22 cellular contexts compared by ENCODE assay signal in the genomic region with DNA sequence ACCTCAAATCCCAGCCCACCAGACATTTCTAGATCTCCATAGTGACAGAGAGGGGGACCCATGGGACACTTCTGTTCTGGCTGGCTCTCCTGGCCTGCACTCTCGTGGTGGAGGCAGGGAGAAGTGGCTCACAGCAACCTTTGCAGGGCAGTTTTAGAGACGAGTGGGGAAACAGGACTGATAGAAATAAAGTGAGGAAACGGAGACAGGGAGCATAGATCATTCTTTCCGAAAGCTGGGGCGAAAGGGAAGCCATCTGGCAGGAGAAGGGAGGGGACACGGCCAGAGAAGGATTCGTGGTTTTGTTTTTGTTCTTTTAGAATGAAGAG. TPM values are rescaled to one million over a fixed set of nuclear protein-coding genes. Genes with fewer than 3 reads are reported as not detected.
DNase-seq lines count a peak whose midpoint lies in the region; ATAC-seq, FAIRE-seq and TF ChIP-seq lines count a peak whose summit lies in the region.
"Had no signal": no experiment of that assay in that cellular context is flagged by ENCODE, and none has a peak within 500 bp of the region (broad histone marks: within the 10 kb centered on the region; RNA-seq: fewer than 3 reads in every experiment).

No MANE protein-coding gene starts in this region.

- H3K27ac ChIP-seq in K562 (ENCODE audit: extremely low read depth, low read depth, low read length) (no peak overlapping the region), lower lobe of right lung (peak overlapping the region; percentile 58), gastrocnemius medialis (peak overlapping the region in 3 of 4 donors; percentile 74 to 81 (median 75)), trophoblast cell (ENCODE audit: low read depth, low read length) (no peak overlapping the region)
- H3K27ac ChIP-seq: thoracic aorta, VCaP had no signal

- DNase-seq in KBM-7 (peak; percentile 5), K562 (ENCODE audit: extremely low read depth in 1 of 4, low spot score in 3 of 4) (no peak), lower lobe of right lung (peak; percentile 21), gastrocnemius medialis (no peak), Kasumi-1 (lab: John Stamatoyannopoulos, UW) (no peak), trophoblast cell (no peak)
- DNase-seq: activated CD4-positive, alpha-beta T cell treated with anti-CD3 and anti-CD28 coated beads, Interleukin-2, amount 50 U/mL, for 48 hours; activated T-cell treated with anti-CD3 and anti-CD28 coated beads for 4 hours; anterior cingulate cortex; CD8-positive, alpha-beta T cell; DMS53; effector memory CD8-positive, alpha-beta T cell; immature natural killer cell; IMR-90; naive thymus-derived CD4-positive, alpha-beta T cell; NCI-H2029; NCI-H524 had no signal

- H3K36me3 ChIP-seq in K562 (ENCODE audit: control insufficient read depth, insufficient read depth, low read length) (no peaks in the 10 kb centered on the region), lower lobe of right lung (peaks cover 8% of the 10 kb centered on the region), gastrocnemius medialis (no peaks in the 10 kb centered on the region), trophoblast cell (ENCODE audit: control insufficient read depth in 1 of 2, insufficient read depth in 2 of 2, low read length in 2 of 2) (no peaks in the 10 kb centered on the region)
- H3K36me3 ChIP-seq: prostate gland, thoracic aorta had no signal

- no peaks in the 10 kb centered on the region for H3K9me1 ChIP-seq in K562 (ENCODE audit: control insufficient read depth, insufficient read depth, low read length)

- no peak for TF ChIP-seq RAD21 in K562 (CRISPR knock-in tag; conservative IDR thresholded peaks at IDR 0.05 in 1 of 2, IDR thresholded peaks at IDR 0.05 in 1 of 2)

- TF ChIP-seq EP300 in K562 (IDR thresholded peaks at IDR 0.05; ENCODE audit: low read length) = no peak

- H3K79me1 ChIP-seq in trophoblast cell (ENCODE audit: low read length) = no peaks in the 10 kb centered on the region

- no peak overlapping the region for H2AK5ac ChIP-seq in trophoblast cell (ENCODE audit: low read length)

- CTCF ChIA-PET in K562 (lab: Yijun Ruan, JAX; ENCODE audit: low intra/inter-chr PET ratio) = no interaction called here

- H3K4me1 ChIP-seq in K562 (replicated peaks in 1 of 2; ENCODE audit: control insufficient read depth in 2 of 2, insufficient read depth in 2 of 2, low read length in 2 of 2) (peaks cover 4 to 19% of the 10 kb centered on the region in 2 experiments; a peak in 4 of 5 replicates), lower lobe of right lung (peaks cover 56% of the 10 kb centered on the region), gastrocnemius medialis (no peaks in the 10 kb centered on the region), trophoblast cell (ENCODE audit: control insufficient read depth in 1 of 2, insufficient read depth in 2 of 2, low read length in 2 of 2) (no peaks in the 10 kb centered on the region)

- ATAC-seq in K562 (no peak), lower lobe of right lung (no peak), gastrocnemius medialis (no peak), HG03521 (IDR thresholded peaks at IDR 0.05; ENCODE audit: unreplicated experiment) (no peak), GM21360 (IDR thresholded peaks at IDR 0.05; ENCODE audit: unreplicated experiment) (no peak)
- ATAC-seq: CD8-positive, alpha-beta T cell; effector memory CD8-positive, alpha-beta T cell; naive thymus-derived CD4-positive, alpha-beta T cell had no signal

- no TSS peak for BruUV-seq in K562 (replicated peaks; lab: Mats Ljungman, UMichigan)

- H3K4me2 ChIP-seq in K562 (ENCODE audit: insufficient read depth, low read length) (no peak overlapping the region), trophoblast cell (ENCODE audit: low read length) (no peak overlapping the region)

- no peak for TF ChIP-seq POLR2A in K562 (conservative IDR thresholded peaks at IDR 0.05)
- TF ChIP-seq POLR2A in gastrocnemius medialis (IDR thresholded peaks at IDR 0.05) = no peak

- no peak overlapping the region for H2BK120ac ChIP-seq in trophoblast cell (ENCODE audit: insufficient read depth, low read length, poor library complexity)

- no peak overlapping the region for H4K91ac ChIP-seq in trophoblast cell (ENCODE audit: low read depth, low read length)

- H3K18ac ChIP-seq in trophoblast cell (ENCODE audit: low read length) = no peak overlapping the region

- no peak overlapping the region for H4K8ac ChIP-seq in trophoblast cell (ENCODE audit: low read depth, low read length)

- no peak overlapping the region for H3K4ac ChIP-seq in trophoblast cell (ENCODE audit: low read depth, low read length)

- POLR2A ChIA-PET in K562 (lab: Yijun Ruan, JAX) = interaction anchor here (1.0 kb wide), 1 partner anchor 26 kb away, joined by 3 read pairs; no protein-coding TSS in a partner anchor

- FAIRE-seq in K562 (lab: Jason Lieb, UNC) = no peak

- no peak overlapping the region for H3K23ac ChIP-seq in trophoblast cell (ENCODE audit: low read length)

- no peak overlapping the region for H2BK12ac ChIP-seq in trophoblast cell (ENCODE audit: low read length)

- H3K79me2 ChIP-seq in K562 (ENCODE audit: control insufficient read depth, insufficient read depth, low read length) (no peaks in the 10 kb centered on the region), trophoblast cell (ENCODE audit: control insufficient read depth, insufficient read depth, low read length, poor library complexity) (no peaks in the 10 kb centered on the region)

- H4K20me1 ChIP-seq in K562 (replicated peaks; ENCODE audit: control insufficient read depth, insufficient read depth, low read length) = peaks cover 4% of the 10 kb centered on the region; the same call in 1 of the 2 replicates

- H3K14ac ChIP-seq in trophoblast cell (ENCODE audit: low read length) = no peak overlapping the region

- no peak overlapping the region for H4K12ac ChIP-seq in trophoblast cell (ENCODE audit: low read depth, low read length)

- H3K27me3 ChIP-seq in K562 (ENCODE audit: control insufficient read depth in 2 of 2, insufficient read depth in 2 of 2, low read length in 2 of 2) (peaks cover 23 to 80% of the 10 kb centered on the region in 2 experiments), lower lobe of right lung (ENCODE audit: low read depth) (no peaks in the 10 kb centered on the region), gastrocnemius medialis (no peaks in the 10 kb centered on the region), trophoblast cell (ENCODE audit: insufficient read depth, low read length) (no peaks in the 10 kb centered on the region)

- no peak overlapping the region for H2BK5ac ChIP-seq in trophoblast cell (ENCODE audit: low read depth, low read length, poor library complexity)

- WGBS in K562 (ENCODE audit: insufficient coverage, low coverage, missing lambda C conversion rate) = 4% methylated on average over 7 of the region's 7 CpGs
- no CpG with 5 or more reads among the region's 7 CpGs for WGBS in trophoblast cell (ENCODE audit: extremely low coverage, insufficient coverage, insufficient read length)

- 0 out of 2 replicates have a peak, but pooled peaks cover 2% of the 10 kb centered on the region for H3K9me3 ChIP-seq in K562 (replicated peaks; ENCODE audit: control insufficient read depth, insufficient read depth, low read depth, low read length)
- no peaks in the 10 kb centered on the region for H3K9me3 ChIP-seq in lower lobe of right lung
- no peaks in the 10 kb centered on the region for H3K9me3 ChIP-seq in gastrocnemius medialis
- peaks cover 3% of the 10 kb centered on the region for H3K9me3 ChIP-seq in trophoblast cell (ENCODE audit: insufficient read depth, low read depth, low read length)
- H3K9me3 ChIP-seq: prostate gland, thoracic aorta had no signal

- in situ Hi-C loops in KBM-7 (cut with MboI; ENCODE audit: low pct_unique_long_range_greater_than_20kb, low sequenced_read_pairs) = no loop called here
- in situ Hi-C loops in K562 (cut with MboI) = no loop called here
- in situ Hi-C loops in gastrocnemius medialis (cut with MboI; ENCODE audit: low sequenced_read_pairs in 4 of 4) = no loop called here

- TF ChIP-seq CTCF in K562 (IDR thresholded peaks at IDR 0.05 in 2 of 3, conservative IDR thresholded peaks at IDR 0.05 in 1 of 3; ENCODE audit: insufficient read depth in 2 of 3, low read depth in 1 of 3, low read length in 3 of 3) = 0 out of 6 replicates have a peak, but pooled peaks of 1 of the 3 experiments have one; percentile 3
- TF ChIP-seq CTCF in lower lobe of right lung (IDR thresholded peaks at IDR 0.05) = no peak
- TF ChIP-seq CTCF in gastrocnemius medialis (IDR thresholded peaks at IDR 0.05 in 4 of 5, conservative IDR thresholded peaks at IDR 0.05 in 1 of 5) = no peak

- H2AFZ ChIP-seq in K562 (ENCODE audit: low read depth, low read length) (0 out of 2 replicates have a peak overlapping the region, but pooled peaks have one; percentile 41), trophoblast cell (ENCODE audit: insufficient read depth, low read length, poor library complexity) (no peak overlapping the region)

- no peak overlapping the region for H3K9ac ChIP-seq in K562 (ENCODE audit: insufficient read depth in 1 of 2, low read depth in 2 of 2, low read length in 2 of 2)
- no peak overlapping the region for H3K9ac ChIP-seq in trophoblast cell (ENCODE audit: low read length)

- H3K4me3 ChIP-seq in K562 = no peak overlapping the region
- peak overlapping the region; percentile 53 for H3K4me3 ChIP-seq in lower lobe of right lung
- peak overlapping the region in 3 of 4 donors; percentile 47 to 54 (median 48) for H3K4me3 ChIP-seq in gastrocnemius medialis
- H3K4me3 ChIP-seq in trophoblast cell (ENCODE audit: low read depth, low read length) = no peak overlapping the region
- H3K4me3 ChIP-seq: prostate gland, thoracic aorta had no signal

- intact Hi-C loops in K562 (cut with micrococcal nuclease) = no loop called here
- intact Hi-C loops in lower lobe of right lung (cut with DNase I) = no loop called here
- intact Hi-C loops in gastrocnemius medialis (cut with DNase I; ENCODE audit: low total_unique reads) = loop anchor here (5.0 kb wide), 1 partner anchor 67 kb away; no protein-coding TSS in a partner anchor

RNA-seq across cellular contexts. Expression of gene TIE1, which starts 3.5 kb away (rescaled TPM):
- 0.46 and 3.1 TPM in 2 replicates for total RNA-seq in K562 (2011; cell fraction: chromatin; rRNA removed; ENCODE audit: low replicate concordance)
- total RNA-seq in K562 (2011; cell fraction: nucleolus; rRNA removed) = 1.6 and 4.2 TPM in 2 replicates
- total RNA-seq in K562 (2011; cell fraction: nucleoplasm; rRNA removed) = 0.81 and 2.3 TPM in 2 replicates
- 0.14 and 0.16 TPM in 2 replicates for total RNA-seq in K562 (2014; rRNA removed)
- not detected in 2 replicates for total RNA-seq in K562 (2014; rRNA removed; fragmentation: Illumina TruSeq; extraction: Trizol)
- 0.04 TPM in 1 of 2 replicates, not detected in the other for total RNA-seq in K562 (2015; rRNA removed; fragmentation: Illumina TruSeq; extraction: Trizol)
- 0.20 and 0.31 TPM in 2 replicates for total RNA-seq in K562 (2021)
- 0.32 and 0.49 TPM in 2 replicates for polyA plus RNA-seq in K562 (2011; rRNA removed)
- 0.09 and 1.1 TPM in 2 replicates for polyA plus RNA-seq in K562 (2011; cell fraction: cytosol; rRNA removed)
- 0.59 and 3.8 TPM in 2 replicates for polyA plus RNA-seq in K562 (2011; cell fraction: nucleus; rRNA removed)
- polyA plus RNA-seq in K562 (2012) = 0.30 and 0.54 TPM in 2 replicates
- polyA plus RNA-seq in K562 (2014; fragmentation: Illumina TruSeq; extraction: Trizol) = 0.07 and 0.17 TPM in 2 replicates
- not detected for polyA plus RNA-seq in K562 (2014; fragmentation: Nextera tagmentation; extraction: Ambion mirVana)
- polyA plus RNA-seq in K562 (2014; rRNA removed) = 0.08 and 0.66 TPM in 2 replicates
- 1.2 TPM in 1 of 2 replicates, not detected in the other for polyA minus RNA-seq in K562 (2011; rRNA and poly(A)+ RNA removed)
- polyA minus RNA-seq in K562 (2011; cell fraction: cytosol; rRNA and poly(A)+ RNA removed) = 1.4 TPM in 1 of 2 replicates, not detected in the other
- polyA minus RNA-seq in K562 (2011; cell fraction: nucleus; rRNA and poly(A)+ RNA removed) = 0.67 and 0.94 TPM in 2 replicates
- 48.5 TPM for total RNA-seq in lower lobe of right lung
- 10 to 100 TPM; 15.9 to 27.9 (median 20.7) TPM for total RNA-seq in gastrocnemius medialis
- polyA plus RNA-seq in trophoblast cell (2013) = 0.04 and 0.05 TPM in 2 replicates
- total RNA-seq: CD8-positive, alpha-beta T cell had no signal
- polyA plus RNA-seq: naive thymus-derived CD4-positive, alpha-beta T cell had no signal

RNA-seq across cellular contexts. Expression of gene C1orf210, which starts 18.9 kb away (rescaled TPM):
- total RNA-seq in K562 (2011; cell fraction: chromatin; rRNA removed; ENCODE audit: low replicate concordance) = not detected in 2 replicates
- total RNA-seq in K562 (2011; cell fraction: nucleolus; rRNA removed) = not detected in 2 replicates
- not detected in 2 replicates for total RNA-seq in K562 (2011; cell fraction: nucleoplasm; rRNA removed)
- not detected in 2 replicates for total RNA-seq in K562 (2014; rRNA removed)
- total RNA-seq in K562 (2014; rRNA removed; fragmentation: Illumina TruSeq; extraction: Trizol) = not detected in 2 replicates
- total RNA-seq in K562 (2015; rRNA removed; fragmentation: Illumina TruSeq; extraction: Trizol) = not detected in 2 replicates
- not detected in 2 replicates for total RNA-seq in K562 (2021)
- not detected in 2 replicates for polyA plus RNA-seq in K562 (2011; rRNA removed)
- not detected in 2 replicates for polyA plus RNA-seq in K562 (2011; cell fraction: cytosol; rRNA removed)
- polyA plus RNA-seq in K562 (2011; cell fraction: nucleus; rRNA removed) = not detected in 2 replicates
- 0.06 TPM in 1 of 2 replicates, not detected in the other for polyA plus RNA-seq in K562 (2012)
- not detected in 2 replicates for polyA plus RNA-seq in K562 (2014; fragmentation: Illumina TruSeq; extraction: Trizol)
- not detected for polyA plus RNA-seq in K562 (2014; fragmentation: Nextera tagmentation; extraction: Ambion mirVana)
- polyA plus RNA-seq in K562 (2014; rRNA removed) = 0.21 TPM in 1 of 2 replicates, not detected in the other
- polyA minus RNA-seq in K562 (2011; rRNA and poly(A)+ RNA removed) = not detected in 2 replicates
- polyA minus RNA-seq in K562 (2011; cell fraction: cytosol; rRNA and poly(A)+ RNA removed) = not detected in 2 replicates
- not detected in 2 replicates for polyA minus RNA-seq in K562 (2011; cell fraction: nucleus; rRNA and poly(A)+ RNA removed)
- 19.1 TPM for total RNA-seq in lower lobe of right lung
- total RNA-seq in gastrocnemius medialis = under 1 TPM in 1 of 4 donors, not detected in 3; 0.27 TPM
- polyA plus RNA-seq in trophoblast cell (2013) = 5.9 and 6.1 TPM in 2 replicates
- total RNA-seq: CD8-positive, alpha-beta T cell; IMR-90; naive thymus-derived CD4-positive, alpha-beta T cell; thoracic aorta had no signal
- polyA plus RNA-seq: immature natural killer cell; IMR-90; naive thymus-derived CD4-positive, alpha-beta T cell had no signal

RNA-seq across cellular contexts. Expression of gene MPL, which starts 33.4 kb away (rescaled TPM):
- not detected in 2 replicates for total RNA-seq in K562 (2011; cell fraction: chromatin; rRNA removed; ENCODE audit: low replicate concordance)
- total RNA-seq in K562 (2011; cell fraction: nucleolus; rRNA removed) = not detected in 2 replicates
- not detected in 2 replicates for total RNA-seq in K562 (2011; cell fraction: nucleoplasm; rRNA removed)
- not detected in 2 replicates for total RNA-seq in K562 (2014; rRNA removed)
- not detected in 2 replicates for total RNA-seq in K562 (2014; rRNA removed; fragmentation: Illumina TruSeq; extraction: Trizol)
- total RNA-seq in K562 (2015; rRNA removed; fragmentation: Illumina TruSeq; extraction: Trizol) = not detected in 2 replicates
- total RNA-seq in K562 (2021) = not detected in 2 replicates
- not detected in 2 replicates for polyA plus RNA-seq in K562 (2011; rRNA removed)
- not detected in 2 replicates for polyA plus RNA-seq in K562 (2011; cell fraction: cytosol; rRNA removed)
- not detected in 2 replicates for polyA plus RNA-seq in K562 (2011; cell fraction: nucleus; rRNA removed)
- polyA plus RNA-seq in K562 (2012) = not detected in 2 replicates
- not detected in 2 replicates for polyA plus RNA-seq in K562 (2014; fragmentation: Illumina TruSeq; extraction: Trizol)
- not detected for polyA plus RNA-seq in K562 (2014; fragmentation: Nextera tagmentation; extraction: Ambion mirVana)
- not detected in 2 replicates for polyA plus RNA-seq in K562 (2014; rRNA removed)
- not detected in 2 replicates for polyA minus RNA-seq in K562 (2011; rRNA and poly(A)+ RNA removed)
- not detected in 2 replicates for polyA minus RNA-seq in K562 (2011; cell fraction: cytosol; rRNA and poly(A)+ RNA removed)
- polyA minus RNA-seq in K562 (2011; cell fraction: nucleus; rRNA and poly(A)+ RNA removed) = not detected in 2 replicates
- 0.65 TPM for total RNA-seq in lower lobe of right lung
- total RNA-seq in gastrocnemius medialis = not detected
- polyA plus RNA-seq in trophoblast cell (2013) = 0.04 and 0.08 TPM in 2 replicates
- total RNA-seq: CD8-positive, alpha-beta T cell; IMR-90; prostate gland; thoracic aorta had no signal
- polyA plus RNA-seq: naive thymus-derived CD4-positive, alpha-beta T cell had no signal

RNA-seq across cellular contexts. Expression of gene TMEM125, which starts 34.5 kb away (rescaled TPM):
- total RNA-seq in K562 (2011; cell fraction: chromatin; rRNA removed; ENCODE audit: low replicate concordance) = 0.21 and 0.30 TPM in 2 replicates
- 0.33 and 0.53 TPM in 2 replicates for total RNA-seq in K562 (2011; cell fraction: nucleolus; rRNA removed)
- total RNA-seq in K562 (2011; cell fraction: nucleoplasm; rRNA removed) = 0.37 and 0.76 TPM in 2 replicates
- total RNA-seq in K562 (2014; rRNA removed) (not detected in 2 replicates), K562 (2014; rRNA removed; fragmentation: Illumina TruSeq; extraction: Trizol) (not detected in 2 replicates), K562 (2015; rRNA removed; fragmentation: Illumina TruSeq; extraction: Trizol) (not detected in 2 replicates), K562 (2021) (0.45 TPM in 1 of 2 replicates, not detected in the other), lower lobe of right lung (197 TPM), gastrocnemius medialis (not detected)
- polyA plus RNA-seq in K562 (2011; rRNA removed) (0.08 and 0.35 TPM in 2 replicates), K562 (2014; fragmentation: Illumina TruSeq; extraction: Trizol) (0.07 TPM in 1 of 2 replicates, not detected in the other), K562 (2014; fragmentation: Nextera tagmentation; extraction: Ambion mirVana) (not detected), K562 (2014; rRNA removed) (0.67 TPM in 1 of 2 replicates, not detected in the other)
- polyA plus RNA-seq in K562 (2011; cell fraction: cytosol; rRNA removed) = 0.42 and 0.58 TPM in 2 replicates
- 1.0 and 1.2 TPM in 2 replicates for polyA plus RNA-seq in K562 (2011; cell fraction: nucleus; rRNA removed)
- polyA plus RNA-seq in K562 (2012) = 0.13 and 1.1 TPM in 2 replicates
- polyA minus RNA-seq in K562 (2011; rRNA and poly(A)+ RNA removed) = not detected in 2 replicates
- polyA minus RNA-seq in K562 (2011; cell fraction: cytosol; rRNA and poly(A)+ RNA removed) = not detected in 2 replicates
- polyA minus RNA-seq in K562 (2011; cell fraction: nucleus; rRNA and poly(A)+ RNA removed) = not detected in 2 replicates
- polyA plus RNA-seq in trophoblast cell (2013) = 2.3 and 2.5 TPM in 2 replicates
- total RNA-seq: CD8-positive, alpha-beta T cell had no signal

RNA-seq across cellular contexts. Expression of gene CDC20, which starts 54.5 kb away (rescaled TPM):
- 81.3 and 180 TPM in 2 replicates for total RNA-seq in K562 (2011; cell fraction: chromatin; rRNA removed; ENCODE audit: low replicate concordance)
- 147 and 157 TPM in 2 replicates for total RNA-seq in K562 (2011; cell fraction: nucleolus; rRNA removed)
- 103 and 116 TPM in 2 replicates for total RNA-seq in K562 (2011; cell fraction: nucleoplasm; rRNA removed)
- total RNA-seq in K562 (2014; rRNA removed) (183 and 244 TPM in 2 replicates), K562 (2014; rRNA removed; fragmentation: Illumina TruSeq; extraction: Trizol) (94.5 and 106 TPM in 2 replicates), K562 (2015; rRNA removed; fragmentation: Illumina TruSeq; extraction: Trizol) (121 and 131 TPM in 2 replicates), K562 (2021) (212 and 224 TPM in 2 replicates), lower lobe of right lung (2.4 TPM), gastrocnemius medialis (1 to 10 TPM in 1 of 4 donors, under 1 TPM in 3; 0.46 to 2.4 (median 0.76) TPM)
- polyA plus RNA-seq in K562 (2011; rRNA removed) (92.8 and 173 TPM in 2 replicates), K562 (2014; fragmentation: Illumina TruSeq; extraction: Trizol) (178 and 197 TPM in 2 replicates), K562 (2014; fragmentation: Nextera tagmentation; extraction: Ambion mirVana) (10 to 100 TPM; 45.2 to 70.6 TPM), K562 (2014; rRNA removed) (141 and 146 TPM in 2 replicates)
- 185 and 280 TPM in 2 replicates for polyA plus RNA-seq in K562 (2011; cell fraction: cytosol; rRNA removed)
- 254 and 290 TPM in 2 replicates for polyA plus RNA-seq in K562 (2011; cell fraction: nucleus; rRNA removed)
- 207 and 277 TPM in 2 replicates for polyA plus RNA-seq in K562 (2012)
- polyA minus RNA-seq in K562 (2011; rRNA and poly(A)+ RNA removed) = 115 and 154 TPM in 2 replicates
- 157 and 191 TPM in 2 replicates for polyA minus RNA-seq in K562 (2011; cell fraction: cytosol; rRNA and poly(A)+ RNA removed)
- polyA minus RNA-seq in K562 (2011; cell fraction: nucleus; rRNA and poly(A)+ RNA removed) = 40.5 and 60.9 TPM in 2 replicates
- polyA plus RNA-seq in trophoblast cell (2013) = 66.6 and 71.8 TPM in 2 replicates
- polyA plus RNA-seq: naive thymus-derived CD4-positive, alpha-beta T cell had no signal

Comparison
In these comparisons a context has a peak if more than half of its experiments do, and no peak if none do; other contexts are left out.
1. DNase-seq: peak in KBM-7 (single experiment) and lower lobe of right lung (single experiment); none in K562 (0 of 4), gastrocnemius medialis (0 of 2), Kasumi-1 (0 of 2) and trophoblast cell (0 of 2).
2. H3K27ac ChIP-seq: peak in lower lobe of right lung (single experiment) and gastrocnemius medialis (3 of 4); none in K562 (single experiment) and trophoblast cell (single experiment).
3. H3K4me3 ChIP-seq: peak in lower lobe of right lung (single experiment) and gastrocnemius medialis (3 of 4); none in K562 (single experiment) and trophoblast cell (single experiment).
4. RNA of gene C1orf210, which starts 18.9 kb away (total RNA-seq): 19.1 TPM in lower lobe of right lung (single experiment); not detected in K562 and 0.27 TPM in gastrocnemius medialis; every median in the first group is over 10 times any median in the second.